In genomic region chr16:54213322-54213721, GRCh38 we compare ENCODE assay signal across 23 cellular contexts.
DNase-seq lines count a peak whose midpoint lies in the region; ATAC-seq and TF ChIP-seq lines count a peak whose summit lies in the region.
"Had no signal": no experiment of that assay in that cellular context is flagged by ENCODE, and none has a peak within 500 bp of the region (broad histone marks: within the 10 kb centered on the region; RNA-seq: fewer than 3 reads in every experiment).

No MANE protein-coding gene starts in this region.

- H3K9me3 ChIP-seq in psoas muscle (no peaks in the 10 kb centered on the region), skeletal muscle tissue (ENCODE audit: control insufficient read depth in 3 of 3, low read length in 3 of 3) (no peaks in the 10 kb centered on the region)
- H3K9me3 ChIP-seq: BE2C, BLaER1 had no signal

- no peak for TF ChIP-seq CTCF in psoas muscle (IDR thresholded peaks at IDR 0.05)

- H3K27me3 ChIP-seq in psoas muscle (ENCODE audit: insufficient read depth in 3 of 3, low read length in 2 of 3) (no peaks in the 10 kb centered on the region), skeletal muscle tissue (ENCODE audit: control insufficient read depth in 3 of 3, insufficient read depth in 3 of 3, low read length in 3 of 3) (peaks cover 3 to 7% (median 4%) of the 10 kb centered on the region in 3 donors)
- H3K27me3 ChIP-seq: BE2C, BLaER1 had no signal

- 28 to 72% (median 41%) methylated on average over 4 of the region's 4 CpGs for whole genome bisulfite sequencing in psoas muscle, 3 donors

- DNase-seq in left ventricle myocardium superior (no peak), Right ventricle myocardium superior (no peak), psoas muscle (peak in 1 of 2 donors; percentile 53), MV-4-11 (lab: John Stamatoyannopoulos, UW) (no peak), NCI-H146 treated with DMSO at 0.1 percent for 48 hours (lab: John Stamatoyannopoulos, UW; ENCODE audit: unreplicated experiment) (no peak)
- DNase-seq: 8988T; ACHN; BE2C; C1 segment of cervical spinal cord; CD4-positive, alpha-beta memory T cell; CD4-positive, CD25-positive, alpha-beta regulatory T cell; CD8-positive, alpha-beta memory T cell; COR-L47; DMS 273 treated with DMSO at 0.1 percent for 48 hours; DMS153; DMS53; DMS79; DND-41; EL; GDM1 had no signal

- no peaks in the 10 kb centered on the region for H3K36me3 ChIP-seq in psoas muscle (ENCODE audit: insufficient read depth in 1 of 2, low read depth in 1 of 2)
- no peaks in the 10 kb centered on the region for H3K36me3 ChIP-seq in skeletal muscle tissue (ENCODE audit: control insufficient read depth in 3 of 3, insufficient read depth in 3 of 3, low read length in 3 of 3)
- H3K36me3 ChIP-seq: BE2C, BLaER1 had no signal

- H3K27ac ChIP-seq in psoas muscle: no peak overlapping the region
- H3K27ac ChIP-seq in skeletal muscle tissue (ENCODE audit: low read depth, low read length): no peak overlapping the region
- H3K27ac ChIP-seq: BLaER1 had no signal

- H3K9ac ChIP-seq in skeletal muscle tissue (ENCODE audit: low read depth in 1 of 3, low read length in 3 of 3): no peak overlapping the region
- H3K9ac ChIP-seq: BLaER1 had no signal

- intact Hi-C loops in left ventricle myocardium superior (cut with micrococcal nuclease) (no loop called here), Right ventricle myocardium superior (cut with DNase I) (no loop called here), psoas muscle (cut with DNase I) (no loop called here)

- no peak overlapping the region for H3K4me3 ChIP-seq in psoas muscle
- H3K4me3 ChIP-seq in skeletal muscle tissue (ENCODE audit: low read length in 3 of 3): peak overlapping the region in 2 of 3 donors; percentile 13 to 20
- H3K4me3 ChIP-seq: BLaER1, GM12878 had no signal

- H3K4me1 ChIP-seq in psoas muscle (peaks cover 4% of the 10 kb centered on the region), skeletal muscle tissue (ENCODE audit: control insufficient read depth in 3 of 3, insufficient read depth in 3 of 3, low read length in 3 of 3) (peaks cover 6 to 8% (median 8%) of the 10 kb centered on the region in 3 donors)
- H3K4me1 ChIP-seq: BE2C, BLaER1 had no signal

- ATAC-seq in left ventricle myocardium superior (peak; percentile 24), Right ventricle myocardium superior (ENCODE audit: poor library complexity) (no peak), psoas muscle (peak in 3 of 4 donors; percentile 58 to 76 (median 73))
- ATAC-seq: GM12878 had no signal
